ENCODE assay signal across 8 cellular contexts in genomic region chr2:190882327-190882766, GRCh38. TPM values are rescaled to one million over a fixed set of nuclear protein-coding genes. Genes with fewer than 3 reads are reported as not detected.
A peak's percentile ranks its signal among the peaks of the same experiment; 100 is the strongest.
DNase-seq lines count a peak whose midpoint lies in the region; ATAC-seq and TF ChIP-seq lines count a peak whose summit lies in the region.

No MANE protein-coding gene starts in this region.

- peaks cover 37% of the 10 kb centered on the region for H3K36me3 Mint-ChIP-seq in CD4-positive, alpha-beta T cell (ENCODE audit: low read depth)
- H3K36me3 Mint-ChIP-seq in T-cell: peaks cover 9% of the 10 kb centered on the region
- peaks cover 73% of the 10 kb centered on the region for H3K36me3 Mint-ChIP-seq in stimulated activated effector memory CD8-positive, alpha-beta T cell treated with anti-CD3 and anti-CD28 coated beads, Interleukin-12 subunit alpha, Interleukin-12 subunit beta, amount 100 ng/mL, for 72 hours

- no peak for TF ChIP-seq CTCF in CD4-positive, alpha-beta T cell (IDR thresholded peaks at IDR 0.05)

- no peaks in the 10 kb centered on the region for H3K9me3 Mint-ChIP-seq in CD4-positive, alpha-beta T cell
- H3K9me3 Mint-ChIP-seq in T-cell: no peaks in the 10 kb centered on the region
- no peaks in the 10 kb centered on the region for H3K9me3 Mint-ChIP-seq in stimulated activated effector memory CD8-positive, alpha-beta T cell treated with anti-CD3 and anti-CD28 coated beads, Interleukin-12 subunit alpha, Interleukin-12 subunit beta, amount 100 ng/mL, for 72 hours

- H3K9me3 ChIP-seq in CD4-positive, alpha-beta T cell (ENCODE audit: control insufficient read depth, low read length): no peaks in the 10 kb centered on the region

- intact Hi-C loops in CD4-positive, alpha-beta T cell (cut with DNase I, micrococcal nuclease): loop anchor here (2.0 to 5.0 kb wide), 7 partner anchors 14 to 795 kb away; partner anchors contain the start of genes NABP1 (in 1 of the 2) and NEMP2 (in 1 of the 2)

- H3K27ac ChIP-seq in CD4-positive, alpha-beta T cell (ENCODE audit: low read depth, low read length): peak overlapping the region; percentile 96

- no peaks in the 10 kb centered on the region for H3K36me3 ChIP-seq in H7 (replicated peaks; ENCODE audit: control insufficient read depth, insufficient read depth, low read length)

- ATAC-seq in CD4-positive, alpha-beta T cell (ENCODE audit: poor library complexity): no peak
- no peak for ATAC-seq in T-cell (replicated peaks in 1 of 4)
- ATAC-seq in stimulated activated effector memory CD8-positive, alpha-beta T cell treated with anti-CD3 and anti-CD28 coated beads, Interleukin-12 subunit alpha, Interleukin-12 subunit beta, amount 100 ng/mL, for 72 hours: no peak

- H3K27me3 Mint-ChIP-seq in CD4-positive, alpha-beta T cell: no peaks in the 10 kb centered on the region
- H3K27me3 Mint-ChIP-seq in T-cell: no peaks in the 10 kb centered on the region

- peaks cover 50% of the 10 kb centered on the region for H3K4me1 Mint-ChIP-seq in CD4-positive, alpha-beta T cell (ENCODE audit: low read depth)
- H3K4me1 Mint-ChIP-seq in T-cell: peaks cover 53 to 57% (median 56%) of the 10 kb centered on the region in 3 donors
- H3K4me1 Mint-ChIP-seq in stimulated activated effector memory CD8-positive, alpha-beta T cell treated with anti-CD3 and anti-CD28 coated beads, Interleukin-12 subunit alpha, Interleukin-12 subunit beta, amount 100 ng/mL, for 72 hours: peaks cover 24% of the 10 kb centered on the region

- H3K4me3 Mint-ChIP-seq in CD4-positive, alpha-beta T cell: peak overlapping the region; percentile 92
- peak overlapping the region; percentile 89 to 93 (median 92) for H3K4me3 Mint-ChIP-seq in T-cell
- peak overlapping the region; percentile 95 for H3K4me3 Mint-ChIP-seq in stimulated activated effector memory CD8-positive, alpha-beta T cell treated with anti-CD3 and anti-CD28 coated beads, Interleukin-12 subunit alpha, Interleukin-12 subunit beta, amount 100 ng/mL, for 72 hours

- peak overlapping the region; percentile 89 for H3K4me3 ChIP-seq in H7 (ENCODE audit: insufficient read depth, low read depth, low read length)

- CTCF ChIA-PET in CD4-positive, alpha-beta T cell (lab: Charles Lee): interaction anchor here (1.2 to 1.4 kb wide), 2 partner anchors 32 to 92 kb away, joined by 3 to 5 read pairs; no protein-coding TSS in a partner anchor
- CTCF ChIA-PET in T-cell (lab: Charles Lee): interaction anchor here (0.5 to 4.0 kb wide), 10 partner anchors 8 to 646 kb away, joined by 3 to 22 read pairs (median 4); no protein-coding TSS in a partner anchor

- DNase-seq in CD4-positive, alpha-beta T cell: no peak
- DNase-seq in H7 (no peak), T-cell (no peak), glomerular endothelial cell (ENCODE audit: extremely low read depth, low read depth, low spot score) (peak; percentile 29), NCI-H82 (lab: John Stamatoyannopoulos, UW) (no peak), HK-2 (ENCODE audit: unreplicated experiment) (no peak), AG08396 (ENCODE audit: low spot score) (no peak)
- no peak for DNase-seq in stimulated activated effector memory CD8-positive, alpha-beta T cell treated with anti-CD3 and anti-CD28 coated beads, Interleukin-12 subunit alpha, Interleukin-12 subunit beta, amount 100 ng/mL, for 72 hours (ENCODE audit: low spot score in 2 of 2)

- POLR2A ChIA-PET in CD4-positive, alpha-beta T cell (lab: Charles Lee): interaction anchor here (0.6 to 4.9 kb wide), 34 partner anchors 9 to 1119 kb away, joined by 3 to 86 read pairs (median 6); partner anchors contain the start of genes MFSD6, NABP1, NEMP2 and OSGEPL1
- POLR2A ChIA-PET in T-cell (lab: Charles Lee): interaction anchor here (0.6 to 4.0 kb wide), 16 partner anchors 8 to 199 kb away, joined by 3 to 33 read pairs (median 4); no protein-coding TSS in a partner anchor

- peak overlapping the region; percentile 93 for H3K27ac Mint-ChIP-seq in CD4-positive, alpha-beta T cell
- peak overlapping the region; percentile 93 to 96 for H3K27ac Mint-ChIP-seq in T-cell
- H3K27ac Mint-ChIP-seq in stimulated activated effector memory CD8-positive, alpha-beta T cell treated with anti-CD3 and anti-CD28 coated beads, Interleukin-12 subunit alpha, Interleukin-12 subunit beta, amount 100 ng/mL, for 72 hours: peak overlapping the region; percentile 100

- H3K27me3 ChIP-seq in CD4-positive, alpha-beta T cell (ENCODE audit: control insufficient read depth, insufficient read depth, low read length): no peaks in the 10 kb centered on the region
- no peaks in the 10 kb centered on the region for H3K27me3 ChIP-seq in H7 (ENCODE audit: control insufficient read depth, insufficient read depth, low read length)

RNA-seq across cellular contexts. Expression of gene GLS, which starts 1.7 kb away (rescaled TPM):
- 100 to 1,000 TPM; 215 to 224 TPM for total RNA-seq in CD4-positive, alpha-beta T cell
- total RNA-seq in H7 (2014; rRNA removed; shearing (Covaris generic)): 94.0 and 99.7 TPM in 2 replicates
- total RNA-seq in T-cell (100 to 1,000 TPM; 192 to 233 (median 209) TPM), glomerular endothelial cell (110 and 122 TPM in 2 replicates)
